ENCODE assay signal across 1 cellular context in the genomic region with DNA sequence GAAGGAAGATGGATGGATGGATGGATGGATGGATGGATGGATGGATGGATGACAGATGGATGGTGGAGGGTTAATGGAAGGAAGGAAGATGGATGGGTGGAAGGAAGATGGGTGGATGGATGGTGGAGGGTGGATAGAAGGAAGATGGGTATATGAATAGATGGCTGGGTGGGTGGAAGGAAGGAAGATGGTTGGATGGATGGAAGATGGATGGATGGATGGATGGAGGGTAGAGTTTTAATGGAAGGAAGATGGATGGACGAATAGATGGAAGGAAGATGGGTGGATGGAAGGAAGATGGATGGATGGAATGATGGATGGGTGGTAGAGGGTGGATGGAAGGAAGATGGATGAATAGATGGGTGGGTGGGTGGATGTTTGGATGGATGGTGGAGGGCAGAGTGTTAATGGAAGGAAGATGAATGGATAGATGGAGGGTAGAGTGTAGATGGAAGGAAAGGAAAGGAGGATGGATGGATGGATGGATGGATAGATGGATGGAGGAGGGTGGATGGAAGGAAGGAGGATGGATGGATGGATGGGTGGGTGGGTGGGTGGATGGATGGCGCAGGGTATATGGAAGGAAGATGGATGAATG.
A peak's percentile ranks its signal among the peaks of the same experiment; 100 is the strongest.
TF ChIP-seq lines count a peak whose summit lies in the region.

No MANE protein-coding gene starts in this region.

TF ChIP-seq in K562, 482 proteins besides CTCF, POLR2A, EP300 and RAD21:
- TF ChIP-seq, protein P1, sequence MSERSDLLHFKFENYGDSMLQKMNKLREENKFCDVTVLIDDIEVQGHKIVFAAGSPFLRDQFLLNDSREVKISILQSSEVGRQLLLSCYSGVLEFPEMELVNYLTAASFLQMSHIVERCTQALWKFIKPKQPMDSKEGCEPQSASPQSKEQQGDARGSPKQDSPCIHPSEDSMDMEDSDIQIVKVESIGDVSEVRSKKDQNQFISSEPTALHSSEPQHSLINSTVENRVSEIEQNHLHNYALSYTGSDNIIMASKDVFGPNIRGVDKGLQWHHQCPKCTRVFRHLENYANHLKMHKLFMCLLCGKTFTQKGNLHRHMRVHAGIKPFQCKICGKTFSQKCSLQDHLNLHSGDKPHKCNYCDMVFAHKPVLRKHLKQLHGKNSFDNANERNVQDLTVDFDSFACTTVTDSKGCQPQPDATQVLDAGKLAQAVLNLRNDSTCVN (CRISPR knock-in tag; IDR thresholded peaks at IDR 0.05) = peak; percentile 85; the same call in 1 of the 2 replicates
- TF ChIP-seq EHMT2 (IDR thresholded peaks at IDR 0.05) (0 out of 2 replicates have a peak, but pooled peaks have one; percentile 15), CSDE1 (IDR thresholded peaks at IDR 0.05) (no peak), ELF4 (CRISPR knock-in tag; IDR thresholded peaks at IDR 0.05) (peak; percentile 83; the same call in 1 of the 2 replicates), HDAC1 (IDR thresholded peaks at IDR 0.05) (0 out of 4 replicates have a peak, but pooled peaks of 1 of the 2 experiments have one; percentile 18), SRSF1 (IDR thresholded peaks at IDR 0.05; ENCODE audit: low read depth, low read length) (no peak)
- TF ChIP-seq, protein P2, sequence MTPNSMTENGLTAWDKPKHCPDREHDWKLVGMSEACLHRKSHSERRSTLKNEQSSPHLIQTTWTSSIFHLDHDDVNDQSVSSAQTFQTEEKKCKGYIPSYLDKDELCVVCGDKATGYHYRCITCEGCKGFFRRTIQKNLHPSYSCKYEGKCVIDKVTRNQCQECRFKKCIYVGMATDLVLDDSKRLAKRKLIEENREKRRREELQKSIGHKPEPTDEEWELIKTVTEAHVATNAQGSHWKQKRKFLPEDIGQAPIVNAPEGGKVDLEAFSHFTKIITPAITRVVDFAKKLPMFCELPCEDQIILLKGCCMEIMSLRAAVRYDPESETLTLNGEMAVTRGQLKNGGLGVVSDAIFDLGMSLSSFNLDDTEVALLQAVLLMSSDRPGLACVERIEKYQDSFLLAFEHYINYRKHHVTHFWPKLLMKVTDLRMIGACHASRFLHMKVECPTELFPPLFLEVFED (CRISPR knock-in tag; conservative IDR thresholded peaks at IDR 0.05) = peak; percentile 87; the same call in 1 of the 2 replicates
TF ChIP-seq in K562: peak in this region for 5.
